In genomic region chr1:92424376-92424775, GRCh38 we compare ENCODE assay signal across 17 cellular contexts.
"Had no signal": no experiment of that assay in that cellular context is flagged by ENCODE, and none has a peak within 500 bp of the region (broad histone marks: within the 10 kb centered on the region; RNA-seq: fewer than 3 reads in every experiment).

No MANE protein-coding gene starts in this region.

- FAIRE-seq: endothelial cell of umbilical vein had no signal

- H3K27me3 ChIP-seq: esophagus squamous epithelium, hepatocyte, tibial nerve had no signal

- H3K36me3 ChIP-seq: esophagus squamous epithelium, prostate gland, tibial nerve had no signal

- DNase-seq: activated CD4-positive, CD25-positive, alpha-beta regulatory T cell treated with anti-CD3 and anti-CD28 coated beads, Interleukin-2, amount 50 U/mL, for 72 hours; activated naive CD4-positive, alpha-beta T cell treated with Interleukin-2 at 50 U/mL for 16 hours; activated T-cell treated with anti-CD3 and anti-CD28 coated beads for 4 hours; anterior cingulate cortex; cerebellar nuclear complex; effector CD8-positive, alpha-beta T cell; esophagus squamous epithelium; islet precursor cell; right cardiac atrium; stimulated activated CD4-positive, alpha-beta T cell treated with anti-CD3 and anti-CD28 coated beads, Interleukin-4, amount 100 ng/mL, for 24 hours; stimulated activated naive CD4-positive, alpha-beta T cell treated with Interleukin-2 at 50 U/mL for 16 hours; substantia nigra had no signal

- H3K4me3 ChIP-seq: esophagus squamous epithelium, hepatocyte, prostate gland, skin epidermis, tibial nerve had no signal
